ENCODE assay signal across 1 cellular context in the genomic region with DNA sequence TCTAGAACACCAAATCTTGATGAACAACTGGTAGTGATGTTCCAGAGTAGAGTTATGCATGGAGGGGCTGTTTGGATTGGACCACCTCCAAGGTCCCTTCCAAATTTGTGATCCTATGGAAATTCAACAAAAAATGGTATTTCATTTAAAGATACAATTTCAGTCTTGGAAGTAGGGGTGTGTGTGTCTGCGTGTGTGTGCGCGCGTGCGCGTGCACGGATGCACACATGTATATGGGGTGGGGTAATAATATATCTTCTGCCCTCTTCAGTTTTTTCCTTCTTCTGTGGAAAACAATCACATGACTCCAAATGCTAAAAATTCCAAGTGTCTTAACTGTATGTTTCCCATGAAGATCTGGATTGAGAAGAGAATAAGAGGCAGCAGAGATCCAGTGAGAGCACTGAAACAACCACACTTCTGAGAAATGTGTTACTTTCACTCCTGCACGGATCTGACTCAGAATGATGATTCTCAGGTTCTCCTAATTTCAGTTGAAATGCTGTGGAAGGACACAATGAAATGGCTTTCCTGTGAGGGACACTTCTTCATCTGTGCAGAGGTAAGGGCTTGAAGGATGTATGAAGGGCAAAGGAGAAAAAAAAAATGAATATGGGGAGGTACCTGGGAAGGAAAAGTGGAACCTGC.
TF ChIP-seq lines count a peak whose summit lies in the region.

No MANE protein-coding gene starts in this region.

TF ChIP-seq in GM12878, 131 proteins besides CTCF, POLR2A, EP300 and RAD21:
- TF ChIP-seq SIX5 (IDR thresholded peaks at IDR 0.05; ENCODE audit: low read depth, low read length, severe bottlenecking): no peak
- TF ChIP-seq, protein P1, sequence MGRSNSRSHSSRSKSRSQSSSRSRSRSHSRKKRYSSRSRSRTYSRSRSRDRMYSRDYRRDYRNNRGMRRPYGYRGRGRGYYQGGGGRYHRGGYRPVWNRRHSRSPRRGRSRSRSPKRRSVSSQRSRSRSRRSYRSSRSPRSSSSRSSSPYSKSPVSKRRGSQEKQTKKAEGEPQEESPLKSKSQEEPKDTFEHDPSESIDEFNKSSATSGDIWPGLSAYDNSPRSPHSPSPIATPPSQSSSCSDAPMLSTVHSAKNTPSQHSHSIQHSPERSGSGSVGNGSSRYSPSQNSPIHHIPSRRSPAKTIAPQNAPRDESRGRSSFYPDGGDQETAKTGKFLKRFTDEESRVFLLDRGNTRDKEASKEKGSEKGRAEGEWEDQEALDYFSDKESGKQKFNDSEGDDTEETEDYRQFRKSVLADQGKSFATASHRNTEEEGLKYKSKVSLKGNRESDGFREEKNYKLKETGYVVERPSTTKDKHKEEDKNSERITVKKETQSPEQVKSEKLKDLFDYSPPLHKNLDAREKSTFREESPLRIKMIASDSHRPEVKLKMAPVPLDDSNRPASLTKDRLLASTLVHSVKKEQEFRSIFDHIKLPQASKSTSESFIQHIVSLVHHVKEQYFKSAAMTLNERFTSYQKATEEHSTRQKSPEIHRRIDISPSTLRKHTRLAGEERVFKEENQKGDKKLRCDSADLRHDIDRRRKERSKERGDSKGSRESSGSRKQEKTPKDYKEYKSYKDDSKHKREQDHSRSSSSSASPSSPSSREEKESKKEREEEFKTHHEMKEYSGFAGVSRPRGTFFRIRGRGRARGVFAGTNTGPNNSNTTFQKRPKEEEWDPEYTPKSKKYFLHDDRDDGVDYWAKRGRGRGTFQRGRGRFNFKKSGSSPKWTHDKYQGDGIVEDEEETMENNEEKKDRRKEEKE (IDR thresholded peaks at IDR 0.05): no peak
- TF ChIP-seq KAT2A (conservative IDR thresholded peaks at IDR 0.05; ENCODE audit: control insufficient read depth, low read depth, low read length): no peak
- TF ChIP-seq HDGF (IDR thresholded peaks at IDR 0.05): no peak
- TF ChIP-seq LARP7 (IDR thresholded peaks at IDR 0.05): no peak
- TF ChIP-seq KLF5 (IDR thresholded peaks at IDR 0.05; ENCODE audit: partially characterized antibody): no peak
- TF ChIP-seq SREBF2 (IDR thresholded peaks at IDR 0.05; ENCODE audit: low read length): no peak
- TF ChIP-seq NR2C2 (IDR thresholded peaks at IDR 0.05; ENCODE audit: borderline replicate concordance, control insufficient read depth, insufficient read length, low read depth): no peak
- TF ChIP-seq ETV6 (conservative IDR thresholded peaks at IDR 0.05 in 1 of 2, IDR thresholded peaks at IDR 0.05 in 1 of 2; ENCODE audit: borderline replicate concordance in 1 of 2, low read depth in 1 of 2): no peak
- no peak for TF ChIP-seq SIN3A (IDR thresholded peaks at IDR 0.05; ENCODE audit: low read depth, low read length)
- TF ChIP-seq NR2F1 (conservative IDR thresholded peaks at IDR 0.05): no peak
- no peak for TF ChIP-seq ZSCAN29 (IDR thresholded peaks at IDR 0.05)
- TF ChIP-seq SMC3 (IDR thresholded peaks at IDR 0.05; ENCODE audit: borderline replicate concordance, low read length): no peak
- no peak for TF ChIP-seq KDM1A (IDR thresholded peaks at IDR 0.05; ENCODE audit: borderline replicate concordance)
TF ChIP-seq in GM12878: peak in this region for 0.
